ENCODE assay signal across 21 cellular contexts in genomic region chr4:113059783-113060182, GRCh38.
"Had no signal": no experiment of that assay in that cellular context is flagged by ENCODE, and none has a peak within 500 bp of the region (broad histone marks: within the 10 kb centered on the region; RNA-seq: fewer than 3 reads in every experiment).

No MANE protein-coding gene starts in this region.

- H3K27ac Mint-ChIP-seq: effector memory CD8-positive, alpha-beta T cell; memory B cell; naive B cell; nephron; type B pancreatic cell had no signal

- H3K36me3 ChIP-seq: esophagus squamous epithelium, lower lobe of right lung, stomach, suprapubic skin, thyroid gland had no signal

- ATAC-seq: effector memory CD8-positive, alpha-beta T cell; foreskin keratinocyte; left lobe of liver; lower lobe of right lung had no signal

- DNase-seq: effector memory CD8-positive, alpha-beta T cell; esophagus squamous epithelium; foreskin keratinocyte; head of caudate nucleus; hypothalamus; kidney glomerular epithelial cell; lower lobe of right lung; midbrain; naive B cell; posterior cingulate gyrus; small intestine; stimulated activated CD4-positive, alpha-beta T cell treated with anti-CD3 and anti-CD28 coated beads, Interleukin-12 subunit alpha, Interleukin-12 subunit beta, amount 100 ng/mL, for 4 hours; stimulated activated naive CD4-positive, alpha-beta T cell; stomach; thyroid gland had no signal

- H3K4me1 ChIP-seq: esophagus squamous epithelium, foreskin keratinocyte, lower lobe of right lung, stomach, suprapubic skin, thyroid gland had no signal

- H3K27ac ChIP-seq: esophagus squamous epithelium, foreskin keratinocyte, lower lobe of right lung, stomach, suprapubic skin, thyroid gland had no signal

- H3K36me3 Mint-ChIP-seq: memory B cell, naive B cell, type B pancreatic cell had no signal

- H3K4me1 Mint-ChIP-seq: central memory CD8-positive, alpha-beta T cell; memory B cell; naive B cell had no signal

- H3K9me3 Mint-ChIP-seq: central memory CD8-positive, alpha-beta T cell; effector memory CD8-positive, alpha-beta T cell; memory B cell; naive B cell; nephron; type B pancreatic cell had no signal

- H3K4me3 Mint-ChIP-seq: central memory CD8-positive, alpha-beta T cell; effector memory CD8-positive, alpha-beta T cell; memory B cell; naive B cell; nephron; type B pancreatic cell had no signal

- H3K4me3 ChIP-seq: esophagus squamous epithelium, lower lobe of right lung, stomach, suprapubic skin, thyroid gland had no signal

- H3K27me3 ChIP-seq: esophagus squamous epithelium, stomach, suprapubic skin, thyroid gland had no signal

- H3K27me3 Mint-ChIP-seq: central memory CD8-positive, alpha-beta T cell; effector memory CD8-positive, alpha-beta T cell; memory B cell had no signal
